ENCODE assay signal across 8 cellular contexts in the genomic region with DNA sequence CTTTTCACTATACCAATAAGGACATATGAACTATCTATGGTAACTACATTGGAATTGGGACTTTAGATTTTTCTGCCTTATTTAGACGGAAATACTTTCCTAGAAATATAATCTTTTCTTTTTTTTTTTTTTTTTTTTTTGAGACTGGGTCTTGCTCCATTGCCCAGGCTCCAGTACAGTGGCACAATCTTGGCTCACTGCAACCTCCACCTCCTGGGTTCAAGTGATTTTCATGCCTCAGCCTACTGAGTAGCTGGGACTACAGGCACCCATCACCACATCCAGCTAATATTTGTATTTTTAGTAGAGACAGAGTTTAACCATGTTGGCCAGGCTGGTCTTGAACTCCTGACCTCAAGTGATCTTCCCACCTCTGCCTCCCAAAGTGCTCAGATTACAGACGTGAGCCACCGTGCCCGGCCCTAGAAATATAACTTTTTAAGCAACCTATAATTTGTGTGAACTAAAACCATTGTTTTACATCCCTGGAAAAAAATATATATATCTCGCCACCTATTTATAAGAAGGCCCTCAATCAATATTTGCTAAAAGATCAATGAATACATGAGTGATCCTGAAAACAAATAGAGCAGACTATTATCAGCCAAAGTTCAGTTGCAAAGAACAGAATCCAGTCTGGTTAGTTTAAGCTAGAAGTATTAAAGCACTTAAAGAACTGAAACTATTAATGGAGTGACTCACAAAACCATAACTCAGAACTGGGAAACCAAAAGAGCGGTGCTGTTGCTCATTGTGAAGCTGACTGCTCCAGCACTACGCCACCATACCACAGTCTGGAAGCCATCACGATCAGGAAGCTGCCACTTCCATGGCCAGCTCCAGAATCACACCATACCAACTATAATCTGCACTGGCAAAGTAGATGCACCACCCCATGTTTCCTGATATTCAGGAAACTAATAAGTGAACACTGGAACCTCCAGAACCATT. TPM values are rescaled to one million over a fixed set of nuclear protein-coding genes. Genes with fewer than 3 reads are reported as not detected.
DNase-seq lines count a peak whose midpoint lies in the region; ATAC-seq and TF ChIP-seq lines count a peak whose summit lies in the region.

No MANE protein-coding gene starts in this region.

- H3K4me3 ChIP-seq in fibroblast of mammary gland (ENCODE audit: control insufficient read depth, low read depth, low read length) = no peak overlapping the region

- no peak overlapping the region for H3K27ac Mint-ChIP-seq in nephron progenitor cell
- no peak overlapping the region for H3K27ac Mint-ChIP-seq in mesothelial cell of epicardium

- TF ChIP-seq CTCF in fibroblast of mammary gland (conservative IDR thresholded peaks at IDR 0.05; ENCODE audit: control insufficient read depth, insufficient read depth, low read depth, low read length) (no peak), nephron progenitor cell (IDR thresholded peaks at IDR 0.05) (no peak), mesothelial cell of epicardium (IDR thresholded peaks at IDR 0.05; ENCODE audit: unreplicated experiment) (no peak)

- peak; percentile 70 for ATAC-seq in GM18498 (IDR thresholded peaks at IDR 0.05; ENCODE audit: unreplicated experiment)
- peak; percentile 66 for ATAC-seq in GM21576 (IDR thresholded peaks at IDR 0.05; ENCODE audit: unreplicated experiment)

- H3K4me1 Mint-ChIP-seq in nephron progenitor cell = peaks cover 31% of the 10 kb centered on the region
- peaks cover 21% of the 10 kb centered on the region for H3K4me1 Mint-ChIP-seq in mesothelial cell of epicardium

- H3K9me3 Mint-ChIP-seq in nephron progenitor cell = peaks cover 13% of the 10 kb centered on the region
- no peaks in the 10 kb centered on the region for H3K9me3 Mint-ChIP-seq in mesothelial cell of epicardium

- H3K27me3 Mint-ChIP-seq in nephron progenitor cell (ENCODE audit: low read depth, poor library complexity) = peaks cover 5% of the 10 kb centered on the region
- no peaks in the 10 kb centered on the region for H3K27me3 Mint-ChIP-seq in mesothelial cell of epicardium (ENCODE audit: low read depth)

- H3K36me3 Mint-ChIP-seq in nephron progenitor cell (ENCODE audit: low read depth) (peaks cover 6% of the 10 kb centered on the region), mesothelial cell of epicardium (no peaks in the 10 kb centered on the region)

- in situ Hi-C loops in KBM-7 (cut with MboI; ENCODE audit: low pct_unique_long_range_greater_than_20kb, low sequenced_read_pairs) = no loop called here

- DNase-seq in LHCN-M2 (ENCODE audit: low read depth) (peak; percentile 72), fibroblast of mammary gland (ENCODE audit: low read depth) (peak; percentile 69), KBM-7 (no peak), COLO668 (lab: John Stamatoyannopoulos, UW; ENCODE audit: unreplicated experiment) (no peak), nephron progenitor cell (no peak), mesothelial cell of epicardium (ENCODE audit: low spot score in 2 of 2, unreplicated experiment in 2 of 2) (no peak)

- H3K4me3 Mint-ChIP-seq in nephron progenitor cell (no peak overlapping the region), mesothelial cell of epicardium (no peak overlapping the region)

RNA-seq across cellular contexts. Expression of a gene that starts 8.4 kb away (rescaled TPM):
- total RNA-seq in LHCN-M2 (2014; rRNA removed) (54.9 and 62.6 TPM in 2 replicates), mesothelial cell of epicardium (73.9 to 84.8 TPM (median 80.7 TPM) in 3 replicates)
- 30.6 TPM for polyA plus RNA-seq in LHCN-M2 (2012)

RNA-seq across cellular contexts. Expression of a gene that starts 54.8 kb away (rescaled TPM):
- total RNA-seq in LHCN-M2 (2014; rRNA removed) = 31.0 and 33.9 TPM in 2 replicates
- 11.6 TPM for polyA plus RNA-seq in LHCN-M2 (2012)
- total RNA-seq in mesothelial cell of epicardium = 17.0 to 18.2 TPM (median 17.6 TPM) in 3 replicates

Comparison
In these comparisons a context has a peak if more than half of its experiments do, and no peak if none do; other contexts are left out.
1. DNase-seq: peak in LHCN-M2 (single experiment) and fibroblast of mammary gland (single experiment); none in KBM-7 (single experiment), COLO668 (single experiment), nephron progenitor cell (single experiment) and mesothelial cell of epicardium (0 of 2).